22 cellular contexts compared by ENCODE assay signal in the genomic region with DNA sequence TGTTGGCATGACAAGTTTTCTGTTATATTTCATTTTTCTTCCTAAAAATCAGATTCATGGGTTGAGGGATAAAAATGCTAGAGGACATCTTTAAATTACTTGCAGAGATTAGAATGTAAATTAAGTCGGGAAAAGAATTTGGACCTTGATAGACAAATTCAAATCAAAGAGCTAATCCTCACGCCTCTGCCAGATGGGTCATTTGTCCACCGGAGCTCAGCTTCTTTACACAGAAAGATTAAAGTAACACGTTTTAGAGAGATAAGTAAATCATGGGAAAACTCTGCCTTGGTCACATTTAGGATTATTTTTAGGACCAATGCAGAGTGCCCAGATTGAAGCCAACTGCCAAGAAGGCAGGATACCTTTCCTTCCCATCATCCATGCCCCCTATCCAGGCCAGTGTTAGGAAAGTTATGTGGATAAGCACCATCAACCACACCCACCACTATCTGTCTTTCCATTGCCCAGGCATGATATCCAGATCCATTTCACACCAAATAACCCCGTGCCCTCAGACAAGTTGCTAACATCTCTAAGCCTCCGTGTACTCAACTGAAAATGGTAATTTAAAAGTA.
"Had no signal": no experiment of that assay in that cellular context is flagged by ENCODE, and none has a peak within 500 bp of the region (broad histone marks: within the 10 kb centered on the region; RNA-seq: fewer than 3 reads in every experiment).

No MANE protein-coding gene starts in this region.

- H3K27ac ChIP-seq: epithelial cell of prostate, esophagus muscularis mucosa, gastrocnemius medialis, heart right ventricle, left lung, pancreas, right lobe of liver, spleen, stomach, thoracic aorta, transverse colon had no signal

- H3K4me1 ChIP-seq: left lung, pancreas, right lobe of liver, spleen, transverse colon had no signal

- H3K4me3 ChIP-seq: esophagus muscularis mucosa, gastrocnemius medialis, heart right ventricle, left lung, lung, pancreas, right lobe of liver, spleen, stomach, thoracic aorta, transverse colon had no signal

- H3K9me3 ChIP-seq: esophagus muscularis mucosa, gastrocnemius medialis, heart right ventricle, left lung, pancreas, right lobe of liver, spleen, stomach, thoracic aorta, transverse colon had no signal

- H3K36me3 ChIP-seq: gastrocnemius medialis, left lung, pancreas, right lobe of liver, thoracic aorta, transverse colon had no signal

- FAIRE-seq: colon, pancreas had no signal

- DNase-seq: effector memory CD8-positive, alpha-beta T cell; heart right ventricle; hypothalamus; islet precursor cell; left lung; mesenchymal stem cell; naive B cell; occipital lobe; pancreas; right lobe of liver; spleen; stimulated activated CD4-positive, alpha-beta T cell treated with anti-CD3 and anti-CD28 coated beads, Interleukin-15, amount 100 ng/mL, for 24 hours; stimulated activated CD4-positive, alpha-beta T cell treated with anti-CD3 and anti-CD28 coated beads, Interleukin-1b, Interleukin-23, amount 100 ng/mL, for 48 hours; stimulated activated CD4-positive, alpha-beta T cell treated with anti-CD3 and anti-CD28 coated beads, Interleukin-4, amount 100 ng/mL, for 24 hours; stomach; transverse colon had no signal

- H3K27me3 ChIP-seq: esophagus muscularis mucosa, gastrocnemius medialis, heart right ventricle, left lung, pancreas, right lobe of liver, spleen, stomach, transverse colon had no signal
